ENCODE assay signal across 28 cellular contexts in the genomic region with DNA sequence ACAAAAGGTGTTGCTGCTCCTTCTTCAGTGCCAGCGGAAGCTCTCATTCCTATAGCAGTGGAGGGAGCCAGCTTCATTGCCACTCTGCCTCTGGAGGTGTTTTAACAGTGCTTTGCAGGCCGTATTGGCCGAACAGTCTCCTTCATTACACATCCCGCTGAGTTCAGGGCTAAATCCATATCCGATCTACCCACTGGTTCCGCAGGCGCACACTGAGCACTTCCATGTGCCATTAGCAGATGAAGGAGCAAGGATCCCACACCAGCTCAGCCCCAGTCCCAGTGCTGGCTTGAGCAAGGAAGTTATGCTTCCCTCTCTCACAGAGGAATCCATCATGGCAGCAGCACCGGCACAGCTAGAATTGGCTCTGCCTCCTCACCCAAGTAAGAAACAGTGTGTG.
"Had no signal": no experiment of that assay in that cellular context is flagged by ENCODE, and none has a peak within 500 bp of the region (broad histone marks: within the 10 kb centered on the region; RNA-seq: fewer than 3 reads in every experiment).

No MANE protein-coding gene starts in this region.

- H3K27ac Mint-ChIP-seq: mesothelial cell of epicardium; nephron; progenitor cell of endocrine pancreas; stimulated activated naive B cell treated with anti-CD40 and anti-IgM and Interleukin-4, amounts not matched to agents 10 μg/mL and 1 μg/mL and 100 μg/mL, for 72 hours had no signal

- H2AFZ ChIP-seq: parathyroid adenoma had no signal

- DNase-seq: hippocampal formation; kidney; left colon; left lung; lower lobe of right lung; mammary epithelial cell; mesenchymal stem cell; naive B cell; nucleus accumbens; right lobe of liver; stimulated activated CD4-positive, alpha-beta T cell treated with anti-CD3 and anti-CD28 coated beads, Interleukin-12 subunit alpha, Interleukin-12 subunit beta, amount 100 ng/mL, for 4 hours; stimulated activated CD4-positive, alpha-beta T cell treated with anti-CD3 and anti-CD28 coated beads, Interleukin-15, amount 100 ng/mL, for 24 hours; stimulated activated CD4-positive, alpha-beta T cell treated with anti-CD3 and anti-CD28 coated beads, Interleukin-2, amount 100 ng/mL, for 24 hours; stimulated activated CD4-positive, alpha-beta T cell treated with anti-CD3 and anti-CD28 coated beads, Interleukin-4, amount 100 ng/mL, for 1 hour; stimulated activated naive B cell treated with anti-CD40 and anti-IgM and Interleukin-4, amounts not matched to agents 10 μg/mL and 1 μg/mL and 100 μg/mL, for 72 hours; stimulated activated naive CD8-positive, alpha-beta T cell treated with anti-CD3 and anti-CD28 coated beads, Interleukin-15, Interleukin-2, amounts not matched to agents 100 U/mL and 50 U/mL, for 24 hours; stomach; testis; thyroid gland; transverse colon; upper lobe of left lung had no signal

- H3K36me3 Mint-ChIP-seq: mesothelial cell of epicardium; naive B cell; stimulated activated naive B cell treated with anti-CD40 and anti-IgM and Interleukin-4, amounts not matched to agents 10 μg/mL and 1 μg/mL and 100 μg/mL, for 72 hours had no signal

- H3K27me3 Mint-ChIP-seq: naive B cell; stimulated activated naive B cell treated with anti-CD40 and anti-IgM and Interleukin-4, amounts not matched to agents 10 μg/mL and 1 μg/mL and 100 μg/mL, for 72 hours had no signal

- H3K27ac ChIP-seq: left lung, lower lobe of right lung, parathyroid adenoma, right atrium auricular region, right lobe of liver, skin epidermis, stomach, testis, thyroid gland, transverse colon, upper lobe of left lung had no signal

- H3K79me2 ChIP-seq: parathyroid adenoma had no signal

- H3K27me3 ChIP-seq: left lung, right atrium auricular region, right lobe of liver, stomach, testis, thyroid gland, transverse colon, upper lobe of left lung had no signal

- H3K9me3 ChIP-seq: lower lobe of right lung, right atrium auricular region, right lobe of liver, testis, thyroid gland, transverse colon had no signal

- H3K4me3 ChIP-seq: left lung, lower lobe of right lung, right atrium auricular region, right lobe of liver, skin epidermis, stomach, testis, thyroid gland, transverse colon, upper lobe of left lung had no signal

- H3K36me3 ChIP-seq: left lung, lower lobe of right lung, right atrium auricular region, right lobe of liver, stomach, thyroid gland, transverse colon, upper lobe of left lung had no signal

- H3K4me3 Mint-ChIP-seq: mesothelial cell of epicardium; naive B cell; nephron; neural crest cell; stimulated activated naive B cell treated with anti-CD40 and anti-IgM and Interleukin-4, amounts not matched to agents 10 μg/mL and 1 μg/mL and 100 μg/mL, for 72 hours had no signal

- H3K4me1 Mint-ChIP-seq: mesothelial cell of epicardium; naive B cell; nephron; neural crest cell; stimulated activated naive B cell treated with anti-CD40 and anti-IgM and Interleukin-4, amounts not matched to agents 10 μg/mL and 1 μg/mL and 100 μg/mL, for 72 hours had no signal

- ATAC-seq: left colon; left lung; lower lobe of right lung; right lobe of liver; stimulated activated naive B cell treated with anti-CD40 and anti-IgM and Interleukin-4, amounts not matched to agents 10 μg/mL and 1 μg/mL and 100 μg/mL, for 72 hours; stimulated activated naive CD8-positive, alpha-beta T cell treated with anti-CD3 and anti-CD28 coated beads, Interleukin-15, Interleukin-2, amounts not matched to agents 100 U/mL and 50 U/mL, for 24 hours had no signal

- H3K9me3 Mint-ChIP-seq: neural crest cell had no signal

- H3K4me1 ChIP-seq: left lung, lower lobe of right lung, parathyroid adenoma, right atrium auricular region, right lobe of liver, stomach, testis, thyroid gland, transverse colon, upper lobe of left lung had no signal
